Comparison of ENCODE assay signal across 8 cellular contexts in genomic region chr15:37880009-37880834, GRCh38. TPM values are rescaled to one million over a fixed set of nuclear protein-coding genes. Genes with fewer than 3 reads are reported as not detected.
A peak's percentile ranks its signal among the peaks of the same experiment; 100 is the strongest.
DNase-seq lines count a peak whose midpoint lies in the region; ATAC-seq and TF ChIP-seq lines count a peak whose summit lies in the region.

No MANE protein-coding gene starts in this region.

- WGBS in liver: 30% methylated on average over 12 of the region's 12 CpGs

- ATAC-seq in GM18907 (IDR thresholded peaks at IDR 0.05; ENCODE audit: unreplicated experiment) (peak; percentile 59), natural killer cell (no peak)

- POLR2A ChIA-PET in MCF 10A (lab: Yijun Ruan, JAX): no interaction called here

- intact Hi-C loops in MCF 10A (cut with micrococcal nuclease) (loop anchor here (1.0 to 5.0 kb wide), 3 partner anchors 115 to 998 kb away; no protein-coding TSS in a partner anchor), natural killer cell (cut with micrococcal nuclease) (no loop called here)

- no peaks in the 10 kb centered on the region for H3K27me3 ChIP-seq in liver (ENCODE audit: control insufficient read depth in 4 of 4, insufficient read depth in 4 of 4, low read length in 3 of 4)

- no peak overlapping the region for H3K27ac Mint-ChIP-seq in MCF 10A (ENCODE audit: low read depth, unreplicated experiment)
- H3K27ac Mint-ChIP-seq in natural killer cell: no peak overlapping the region

- BruUV-seq in MCF 10A (replicated peaks; lab: Mats Ljungman, UMichigan): no TSS peak

- no peaks in the 10 kb centered on the region for H3K9me3 ChIP-seq in liver (ENCODE audit: control insufficient read depth in 4 of 4, low read length in 3 of 4)

- H3K9ac ChIP-seq in liver (ENCODE audit: low read depth in 1 of 2, low read length in 2 of 2): no peak overlapping the region

- H3K4me3 Mint-ChIP-seq in MCF 10A (ENCODE audit: unreplicated experiment): no peak overlapping the region
- H3K4me3 Mint-ChIP-seq in natural killer cell: no peak overlapping the region

- no peaks in the 10 kb centered on the region for H3K36me3 ChIP-seq in liver (ENCODE audit: control insufficient read depth in 4 of 4, insufficient read depth in 3 of 4, low read depth in 1 of 4, low read length in 3 of 4)

- H3K4me1 ChIP-seq in liver (ENCODE audit: control insufficient read depth in 4 of 4, insufficient read depth in 4 of 4, low read length in 3 of 4): peaks cover 4 to 8% (median 6%) of the 10 kb centered on the region in 4 donors

- H3K4me3 ChIP-seq in AG10803 (ENCODE audit: low read length) (no peak overlapping the region), liver (ENCODE audit: low read depth in 1 of 3, low read length in 3 of 3) (no peak overlapping the region)

- peak; percentile 89 for TF ChIP-seq CTCF in AG10803 (conservative IDR thresholded peaks at IDR 0.05; ENCODE audit: low read length)
- peak; percentile 68 for TF ChIP-seq CTCF in MCF 10A (IDR thresholded peaks at IDR 0.05; ENCODE audit: unreplicated experiment)
- TF ChIP-seq CTCF in liver (IDR thresholded peaks at IDR 0.05; ENCODE audit: low read depth, low read length, missing input control): peak; percentile 91
- no peak for TF ChIP-seq CTCF in natural killer cell (IDR thresholded peaks at IDR 0.05)

- H3K27me3 Mint-ChIP-seq in MCF 10A (ENCODE audit: insufficient read depth, unreplicated experiment): peaks cover 98% of the 10 kb centered on the region
- peaks cover 3 to 44% of the 10 kb centered on the region in 2 donors for H3K27me3 Mint-ChIP-seq in natural killer cell (ENCODE audit: low read depth in 2 of 2)

- no peaks in the 10 kb centered on the region for H3K9me3 Mint-ChIP-seq in MCF 10A (ENCODE audit: unreplicated experiment)
- no peaks in the 10 kb centered on the region for H3K9me3 Mint-ChIP-seq in natural killer cell

- DNase-seq in AG10803 (ENCODE audit: low read depth) (peak; percentile 63), NCI-H345 treated with DMSO at 0.1 percent for 48 hours (lab: John Stamatoyannopoulos, UW; ENCODE audit: unreplicated experiment) (peak; percentile 27), MCF 10A (ENCODE audit: unreplicated experiment) (peak; percentile 34), natural killer cell (no peak), activated gamma-delta T cell (lab: John Stamatoyannopoulos, UW) (no peak)
- no peak for DNase-seq in activated CD4-positive, alpha-beta T cell treated with anti-CD3 and anti-CD28 coated beads, Interleukin-2, amount 50 U/mL, for 4 hours

- peak; percentile 92 to 95 for TF ChIP-seq RAD21 in liver (IDR thresholded peaks at IDR 0.05)

- H3K4me1 Mint-ChIP-seq in MCF 10A (ENCODE audit: insufficient read depth, unreplicated experiment): peaks cover 11% of the 10 kb centered on the region
- H3K4me1 Mint-ChIP-seq in natural killer cell: no peaks in the 10 kb centered on the region

- CTCF ChIA-PET in MCF 10A (lab: Yijun Ruan, JAX): interaction anchor here (0.6 to 5.9 kb wide), 32 partner anchors 9 to 1886 kb away, joined by 3 to 49 read pairs (median 3); no protein-coding TSS in a partner anchor

- H3K36me3 Mint-ChIP-seq in MCF 10A (ENCODE audit: insufficient read depth, unreplicated experiment) (no peaks in the 10 kb centered on the region), natural killer cell (no peaks in the 10 kb centered on the region)

- no peak overlapping the region for H3K27ac ChIP-seq in liver (ENCODE audit: low read depth in 1 of 2, low read length in 2 of 2)

TF ChIP-seq in liver, 16 proteins besides CTCF, POLR2A, EP300 and RAD21:
- TF ChIP-seq MAX (IDR thresholded peaks at IDR 0.05): no peak
- no peak for TF ChIP-seq JUND (IDR thresholded peaks at IDR 0.05)
- TF ChIP-seq HNF4G (IDR thresholded peaks at IDR 0.05): no peak
- TF ChIP-seq ATF3 (IDR thresholded peaks at IDR 0.05): no peak

RNA-seq across cellular contexts. Expression of gene TMCO5A, which starts 54.2 kb away (rescaled TPM):
- total RNA-seq in MCF 10A (2022) (not detected in 2 replicates), liver (not detected), natural killer cell (not detected)
- polyA plus RNA-seq in liver: not detected

Comparison
In these comparisons a context has a peak if more than half of its experiments do, and no peak if none do; other contexts are left out.
1. DNase-seq: peak in AG10803 (single experiment), NCI-H345 treated with DMSO at 0.1 percent for 48 hours (single experiment) and MCF 10A (single experiment); none in natural killer cell (single experiment), activated CD4-positive, alpha-beta T cell treated with anti-CD3 and anti-CD28 coated beads, Interleukin-2, amount 50 U/mL, for 4 hours (0 of 2) and activated gamma-delta T cell (single experiment).